Comparison of ENCODE assay signal across 8 cellular contexts in the genomic region with DNA sequence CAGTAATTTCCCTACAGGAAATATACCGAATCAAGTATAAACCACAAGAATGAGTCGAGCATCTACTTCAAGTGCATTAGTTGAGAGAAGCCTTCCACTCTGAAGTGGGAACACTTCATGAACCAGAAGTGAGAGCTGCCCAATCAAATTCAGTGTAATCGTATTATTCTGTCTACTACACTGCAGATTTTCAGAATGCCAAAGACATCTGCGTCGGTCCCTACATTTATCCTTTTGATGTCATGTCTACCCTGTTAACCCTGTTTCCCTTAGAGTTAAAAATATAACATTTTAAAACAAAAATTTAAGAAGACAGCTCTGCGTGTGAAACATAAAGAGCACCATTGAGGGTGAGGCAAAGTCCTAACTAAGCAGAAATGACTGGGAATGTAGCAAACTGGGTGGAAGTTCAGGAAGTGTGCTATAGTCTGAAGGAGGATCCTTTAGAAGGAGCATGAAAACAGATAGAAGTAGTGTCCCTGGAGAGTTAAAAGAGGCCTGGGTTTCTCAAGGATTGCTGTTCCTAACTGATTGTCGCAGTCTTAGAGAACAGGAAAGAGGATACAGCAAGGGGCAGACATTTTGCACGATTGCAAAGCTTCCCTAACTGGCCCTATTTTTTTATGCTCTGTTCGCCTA.
DNase-seq lines count a peak whose midpoint lies in the region; ATAC-seq and TF ChIP-seq lines count a peak whose summit lies in the region.

No MANE protein-coding gene starts in this region.

- H3K4me2 ChIP-seq in PC-9: no peak overlapping the region

- H3K4me3 ChIP-seq in AG04450 (ENCODE audit: low read depth, low read length): peak overlapping the region; percentile 2; the same call in 1 of the 2 replicates
- H3K4me3 ChIP-seq in PC-9: no peak overlapping the region

- H3K4me1 ChIP-seq in PC-9 (replicated peaks; ENCODE audit: insufficient read depth): peaks cover 19% of the 10 kb centered on the region

- H2AFZ ChIP-seq in PC-9: peak overlapping the region; percentile 66; the same call in 1 of the 2 replicates

- no peaks in the 10 kb centered on the region for H3K27me3 ChIP-seq in AG04450 (ENCODE audit: control insufficient read depth, insufficient read depth, low read length)
- H3K27me3 ChIP-seq in PC-9 (ENCODE audit: insufficient read depth, low read depth): no peaks in the 10 kb centered on the region

- intact Hi-C loops in PC-9 (cut with micrococcal nuclease; ENCODE audit: unreplicated experiment): no loop called here

- ATAC-seq in GM18907 (IDR thresholded peaks at IDR 0.05; ENCODE audit: unreplicated experiment): peak; percentile 66
- ATAC-seq in HG03135 (IDR thresholded peaks at IDR 0.05; ENCODE audit: unreplicated experiment): peak; percentile 44
- ATAC-seq in natural killer cell treated with Interleukin-12 subunit alpha and Interleukin-12 subunit beta and Interleukin-15 and Interleukin-18, amount 100 ng/mL, for 72 hours: peak; percentile 78 to 80

- H3K9me2 ChIP-seq in PC-9 (ENCODE audit: insufficient read depth): no peaks in the 10 kb centered on the region

- H4K20me1 ChIP-seq in PC-9 (ENCODE audit: insufficient read depth): no peaks in the 10 kb centered on the region

- H3K9me3 Mint-ChIP-seq in natural killer cell treated with Interleukin-12 subunit alpha and Interleukin-12 subunit beta and Interleukin-15 and Interleukin-18, amount 100 ng/mL, for 72 hours: no peaks in the 10 kb centered on the region

- DNase-seq in AG04450 (ENCODE audit: low read depth, low spot score): no peak
- peak in 1 of 2 experiments; percentile 1 for DNase-seq in PC-9
- peak; percentile 26 for DNase-seq in dermis blood vessel endothelial cell
- no peak for DNase-seq in natural killer cell treated with Interleukin-12 subunit alpha and Interleukin-12 subunit beta and Interleukin-15 and Interleukin-18, amount 100 ng/mL, for 72 hours (ENCODE audit: low spot score)
- DNase-seq in GM13977 (ENCODE audit: low spot score): no peak
- DNase-seq in stimulated activated CD4-positive, alpha-beta T cell treated with anti-CD3 and anti-CD28 coated beads, Interleukin-15, amount 100 ng/mL, for 24 hours: no peak

- H3K27ac ChIP-seq in AG04450 (ENCODE audit: low read depth, low read length) (no peak overlapping the region), PC-9 (no peak overlapping the region)

- peaks cover 26 to 44% of the 10 kb centered on the region in 2 donors for H3K4me1 Mint-ChIP-seq in natural killer cell treated with Interleukin-12 subunit alpha and Interleukin-12 subunit beta and Interleukin-15 and Interleukin-18, amount 100 ng/mL, for 72 hours (ENCODE audit: low read depth in 2 of 2)

- in situ Hi-C loops in GM13977 (cut with MboI; ENCODE audit: low pct_unique_long_range_greater_than_20kb, low sequenced_read_pairs, unreplicated experiment): no loop called here

- no TSS peak for BruUV-seq in PC-9 (replicated peaks; lab: Mats Ljungman, UMichigan)

- no peaks in the 10 kb centered on the region for H3K79me2 ChIP-seq in PC-9 (ENCODE audit: low read depth)

- TF ChIP-seq CTCF in AG04450 (IDR thresholded peaks at IDR 0.05; ENCODE audit: low read depth, low read length) (no peak), PC-9 (conservative IDR thresholded peaks at IDR 0.05) (no peak), GM13977 (IDR thresholded peaks at IDR 0.05; ENCODE audit: extremely low read depth, insufficient read depth, missing control alignments) (no peak)

- no peaks in the 10 kb centered on the region for H3K36me3 ChIP-seq in PC-9 (ENCODE audit: low read depth)

- H3K27me3 Mint-ChIP-seq in natural killer cell treated with Interleukin-12 subunit alpha and Interleukin-12 subunit beta and Interleukin-15 and Interleukin-18, amount 100 ng/mL, for 72 hours: no peaks in the 10 kb centered on the region

- H3K4me3 Mint-ChIP-seq in natural killer cell treated with Interleukin-12 subunit alpha and Interleukin-12 subunit beta and Interleukin-15 and Interleukin-18, amount 100 ng/mL, for 72 hours: peak overlapping the region; percentile 81

- CTCF ChIA-PET in AG04450 (lab: Charles Lee): interaction anchor here (1.3 kb wide), 1 partner anchor 183 kb away, joined by 4 read pairs; no protein-coding TSS in a partner anchor
- CTCF ChIA-PET in PC-9 (lab: Charles Lee): no interaction called here

- peak overlapping the region; percentile 83 to 98 for H3K27ac Mint-ChIP-seq in natural killer cell treated with Interleukin-12 subunit alpha and Interleukin-12 subunit beta and Interleukin-15 and Interleukin-18, amount 100 ng/mL, for 72 hours

- POLR2A ChIA-PET in AG04450 (lab: Yijun Ruan, JAX) (no interaction called here), PC-9 (lab: Charles Lee; ENCODE audit: unreplicated experiment) (no interaction called here)

- H3F3A ChIP-seq in PC-9 (ENCODE audit: insufficient read depth, low read depth): no peaks in the 10 kb centered on the region

- H3K9me3 ChIP-seq in AG04450 (ENCODE audit: control insufficient read depth, insufficient read depth, low read length) (no peaks in the 10 kb centered on the region), PC-9 (ENCODE audit: insufficient read depth, low read depth) (0 out of 2 replicates have a peak, but pooled peaks cover 5% of the 10 kb centered on the region)

- H3K36me3 Mint-ChIP-seq in natural killer cell treated with Interleukin-12 subunit alpha and Interleukin-12 subunit beta and Interleukin-15 and Interleukin-18, amount 100 ng/mL, for 72 hours: peaks cover 12% of the 10 kb centered on the region
